8 cellular contexts compared by ENCODE assay signal in genomic region chr12:113965951-113966797, GRCh38. TPM values are rescaled to one million over a fixed set of nuclear protein-coding genes. Genes with fewer than 3 reads are reported as not detected.
DNase-seq lines count a peak whose midpoint lies in the region; ATAC-seq and TF ChIP-seq lines count a peak whose summit lies in the region.

RBM19 (minus strand) TSS chr12:113966325; CDS start chr12:113966227, 98 bp downstream.

- DNase-seq in NCI-H128 (lab: John Stamatoyannopoulos, UW; ENCODE audit: unreplicated experiment): peak; percentile 98
- DNase-seq in activated naive CD8-positive, alpha-beta T cell treated with anti-CD3 and anti-CD28 coated beads, Interleukin-2, amount 10 ng/mL, durations not matched to agents 7 days and 5 days: peak; percentile 97
- DNase-seq in head of caudate nucleus: peak; percentile 95 to 100 (median 99)
- peak; percentile 99 for DNase-seq in osteocyte (ENCODE audit: extremely low spot score, unreplicated experiment)

- WGBS in thymus: under 1% methylated on average over 46 of the region's 46 CpGs

- intact Hi-C loops in head of caudate nucleus (cut with DNase I): no loop called here

- H3K9me3 ChIP-seq in SU-DHL-6 (ENCODE audit: insufficient read depth, low read length) (no peaks in the 10 kb centered on the region), thymus (ENCODE audit: control insufficient read depth) (no peaks in the 10 kb centered on the region)

- H3K27ac ChIP-seq in SU-DHL-6 (ENCODE audit: low read depth, low read length) (no peak within 1 kb of the TSS), thymus (ENCODE audit: low read depth) (peak within 1 kb of the TSS; percentile 21)

- H2AFZ ChIP-seq in SU-DHL-6 (ENCODE audit: low read depth, low read length, severe bottlenecking): peak within 1 kb of the TSS; percentile 100

- peaks cover 10% of the 10 kb centered on the region for H3K4me1 ChIP-seq in thymus (ENCODE audit: control insufficient read depth, insufficient read depth, low read length)

- peak within 1 kb of the TSS; percentile 98 for H3K27ac Mint-ChIP-seq in activated naive CD8-positive, alpha-beta T cell treated with anti-CD3 and anti-CD28 coated beads, Interleukin-2, amount 10 ng/mL, durations not matched to agents 7 days and 5 days
- peak within 1 kb of the TSS; percentile 97 for H3K27ac Mint-ChIP-seq in osteocyte (ENCODE audit: unreplicated experiment)

- H3K4me1 Mint-ChIP-seq in activated naive CD8-positive, alpha-beta T cell treated with anti-CD3 and anti-CD28 coated beads, Interleukin-2, amount 10 ng/mL, durations not matched to agents 7 days and 5 days: peaks cover 37% of the 10 kb centered on the region
- peaks cover 19% of the 10 kb centered on the region for H3K4me1 Mint-ChIP-seq in osteocyte (ENCODE audit: unreplicated experiment)

- peaks cover 5% of the 10 kb centered on the region for H3K27me3 Mint-ChIP-seq in activated naive CD8-positive, alpha-beta T cell treated with anti-CD3 and anti-CD28 coated beads, Interleukin-2, amount 10 ng/mL, durations not matched to agents 7 days and 5 days
- peaks cover 24% of the 10 kb centered on the region for H3K27me3 Mint-ChIP-seq in osteocyte (ENCODE audit: unreplicated experiment)

- H3K79me2 ChIP-seq in SU-DHL-6 (ENCODE audit: insufficient read depth, low read length): peaks cover 30% of the 10 kb centered on the region

- POLR2A ChIA-PET in activated naive CD8-positive, alpha-beta T cell treated with anti-CD3 and anti-CD28 coated beads, Interleukin-2, amount 10 ng/mL, durations not matched to agents 7 days and 5 days (lab: Charles Lee): no interaction called here

- ATAC-seq in HG02759 (IDR thresholded peaks at IDR 0.05; ENCODE audit: unreplicated experiment): peak; percentile 96
- peak; percentile 97 for ATAC-seq in activated naive CD8-positive, alpha-beta T cell treated with anti-CD3 and anti-CD28 coated beads, Interleukin-2, amount 10 ng/mL, durations not matched to agents 7 days and 5 days (ENCODE audit: low read depth)

- H3K4me3 Mint-ChIP-seq in activated naive CD8-positive, alpha-beta T cell treated with anti-CD3 and anti-CD28 coated beads, Interleukin-2, amount 10 ng/mL, durations not matched to agents 7 days and 5 days: peak within 1 kb of the TSS; percentile 100
- H3K4me3 Mint-ChIP-seq in osteocyte (ENCODE audit: unreplicated experiment): peak within 1 kb of the TSS; percentile 100

- peaks cover 3% of the 10 kb centered on the region for H3K36me3 Mint-ChIP-seq in activated naive CD8-positive, alpha-beta T cell treated with anti-CD3 and anti-CD28 coated beads, Interleukin-2, amount 10 ng/mL, durations not matched to agents 7 days and 5 days
- peaks cover 10% of the 10 kb centered on the region for H3K36me3 Mint-ChIP-seq in osteocyte (ENCODE audit: unreplicated experiment)

- H3K27me3 ChIP-seq in SU-DHL-6 (ENCODE audit: low read length) (no peaks in the 10 kb centered on the region), thymus (ENCODE audit: control insufficient read depth, insufficient read depth) (no peaks in the 10 kb centered on the region)

- peak within 1 kb of the TSS; percentile 73 for H3K4me3 ChIP-seq in SU-DHL-6 (ENCODE audit: insufficient read depth, low read length, poor library complexity, severe bottlenecking)
- peak within 1 kb of the TSS; percentile 76 for H3K4me3 ChIP-seq in thymus (ENCODE audit: low read length)

- no peaks in the 10 kb centered on the region for H3F3A ChIP-seq in SU-DHL-6 (ENCODE audit: insufficient read depth)

- H4K20me1 ChIP-seq in SU-DHL-6 (ENCODE audit: low read depth, low read length): no peaks in the 10 kb centered on the region

- TF ChIP-seq CTCF in GM12873 (IDR thresholded peaks at IDR 0.05; ENCODE audit: insufficient read depth, low read depth, low read length, missing control alignments): peak; percentile 91
- peak; percentile 93 for TF ChIP-seq CTCF in SU-DHL-6 (IDR thresholded peaks at IDR 0.05; ENCODE audit: insufficient read depth, low read length, poor library complexity, severe bottlenecking)
- peak; percentile 96 for TF ChIP-seq CTCF in osteocyte (IDR thresholded peaks at IDR 0.05)

- H3K9me3 Mint-ChIP-seq in activated naive CD8-positive, alpha-beta T cell treated with anti-CD3 and anti-CD28 coated beads, Interleukin-2, amount 10 ng/mL, durations not matched to agents 7 days and 5 days: no peaks in the 10 kb centered on the region
- no peaks in the 10 kb centered on the region for H3K9me3 Mint-ChIP-seq in osteocyte (ENCODE audit: unreplicated experiment)

- no peaks in the 10 kb centered on the region for H3K9me2 ChIP-seq in SU-DHL-6 (replicated peaks; ENCODE audit: insufficient read depth, low read length)

- peak within 1 kb of the TSS; percentile 76 for H3K4me2 ChIP-seq in SU-DHL-6 (ENCODE audit: low read depth, low read length, poor library complexity, severe bottlenecking)

- H3K9ac ChIP-seq in SU-DHL-6 (ENCODE audit: low read length): peak within 1 kb of the TSS; percentile 61

- no peaks in the 10 kb centered on the region for H3K36me3 ChIP-seq in SU-DHL-6 (ENCODE audit: low read length)
- peaks cover 6% of the 10 kb centered on the region for H3K36me3 ChIP-seq in thymus (ENCODE audit: control insufficient read depth, insufficient read depth)

RNA-seq across cellular contexts. Expression of gene RBM19, which starts in this region (rescaled TPM):
- total RNA-seq in activated naive CD8-positive, alpha-beta T cell treated with anti-CD3 and anti-CD28 coated beads, Interleukin-2, amount 10 ng/mL, durations not matched to agents 7 days and 5 days: 10 to 100 TPM; 41.7 to 42.6 TPM
- total RNA-seq in osteocyte: 31.1 and 33.6 TPM in 2 replicates
- 24.2 TPM for polyA plus RNA-seq in thymus
